In genomic region chr7:128476402-128477335, GRCh38 we compare ENCODE assay signal across 8 cellular contexts. TPM values are rescaled to one million over a fixed set of nuclear protein-coding genes. Genes with fewer than 3 reads are reported as not detected.
DNase-seq lines count a peak whose midpoint lies in the region; TF ChIP-seq lines count a peak whose summit lies in the region.
"Not testable (repeated sequence)": the region's sequence is repeated elsewhere in the genome, so short reads cannot be mapped to it uniquely, and the experiment has no call there.

TSS of gene METTL2B (plus strand) at chr7:128476748. CDS start at chr7:128476766, 18 bp downstream.

- H3K27ac ChIP-seq in neural cell (ENCODE audit: low read length) (peak within 1 kb of the TSS; percentile 83), stomach smooth muscle (ENCODE audit: low read length) (peak within 1 kb of the TSS; percentile 78)

- not testable (repeated sequence) for H3K9me2 ChIP-seq in Loucy (replicated peaks; ENCODE audit: low read depth, low read length); neural cell (ENCODE audit: insufficient read depth, low read length)

- TF ChIP-seq CTCF in Loucy (conservative IDR thresholded peaks at IDR 0.05; ENCODE audit: low read length) (peak; percentile 42), neural cell (IDR thresholded peaks at IDR 0.05; ENCODE audit: poor library complexity, severe bottlenecking) (peak; percentile 73)

- peak; percentile 84 for TF ChIP-seq POLR2A in Raji (IDR thresholded peaks at IDR 0.05; ENCODE audit: insufficient read depth, low read depth, low read length)

- DNase-seq in H7 (peak; percentile 85), fibroblast of the conjunctiva (ENCODE audit: low read depth) (peak; percentile 78)
- DNase-seq in activated effector memory CD4-positive, alpha-beta T cell treated with Interleukin-2 at 50 U/mL for 16 hours, result peak; percentile 82

- H3F3A ChIP-seq in Loucy (ENCODE audit: low read depth); neural cell (ENCODE audit: insufficient read depth, low read length, poor library complexity, severe bottlenecking): not testable (repeated sequence)

- peak within 1 kb of the TSS; percentile 63 for H3K9ac ChIP-seq in ES-I3 (ENCODE audit: low read depth, low read length)
- H3K9ac ChIP-seq in Loucy (ENCODE audit: low read depth, low read length, poor library complexity, severe bottlenecking), result peak within 1 kb of the TSS; percentile 91
- peak within 1 kb of the TSS; percentile 83 for H3K9ac ChIP-seq in neural cell (ENCODE audit: low read length)
- H3K9ac ChIP-seq in stomach smooth muscle (ENCODE audit: low read length in 2 of 2), result peak within 1 kb of the TSS; percentile 83 to 87

- not testable (repeated sequence) for H3K27me3 ChIP-seq in H7 (ENCODE audit: control insufficient read depth, insufficient read depth, low read length); Loucy (ENCODE audit: insufficient read depth, low read length, poor library complexity, severe bottlenecking); neural cell (ENCODE audit: insufficient read depth, low read depth, low read length); stomach smooth muscle (ENCODE audit: control insufficient read depth in 1 of 2, insufficient read depth in 2 of 2, low read length in 2 of 2)

- H3K79me2 ChIP-seq in Loucy (ENCODE audit: insufficient read depth, low read length), result peaks cover 27% of the 10 kb centered on the region
- not testable (repeated sequence) for H3K79me2 ChIP-seq in neural cell (replicated peaks; ENCODE audit: insufficient read depth, low read length)

- H4K20me1 ChIP-seq in Loucy (ENCODE audit: insufficient read depth, low read length, poor library complexity, severe bottlenecking), result peaks cover 11% of the 10 kb centered on the region
- H4K20me1 ChIP-seq in neural cell (ENCODE audit: insufficient read depth), result not testable (repeated sequence)

- H3K4me2 ChIP-seq in Loucy (ENCODE audit: low read depth, low read length, poor library complexity, severe bottlenecking) (peak within 1 kb of the TSS; percentile 88), neural cell (ENCODE audit: low read length) (peak within 1 kb of the TSS; percentile 86)

- peak within 1 kb of the TSS; percentile 76 for H3K4me3 ChIP-seq in H7 (ENCODE audit: insufficient read depth, low read depth, low read length)
- H3K4me3 ChIP-seq in Loucy (ENCODE audit: low read length, poor library complexity, severe bottlenecking), result peak within 1 kb of the TSS; percentile 75
- peak within 1 kb of the TSS; percentile 71 for H3K4me3 ChIP-seq in neural cell (ENCODE audit: low read length)
- H3K4me3 ChIP-seq in stomach smooth muscle (ENCODE audit: low read length in 2 of 2), result peak within 1 kb of the TSS; percentile 75 to 81

- not testable (repeated sequence) for TF ChIP-seq EP300 in neural cell (conservative IDR thresholded peaks at IDR 0.05; ENCODE audit: poor library complexity, severe bottlenecking)

- H3K36me3 ChIP-seq in ES-I3 (ENCODE audit: insufficient read depth, low read length); H7 (replicated peaks; ENCODE audit: control insufficient read depth, insufficient read depth, low read length); Loucy (ENCODE audit: insufficient read depth, low read length); neural cell (ENCODE audit: insufficient read depth, low read length); stomach smooth muscle (ENCODE audit: control insufficient read depth in 2 of 2, insufficient read depth in 2 of 2, low read length in 2 of 2): not testable (repeated sequence)

- not testable (repeated sequence) for TF ChIP-seq RAD21 in neural cell (conservative IDR thresholded peaks at IDR 0.05)

- peak within 1 kb of the TSS; percentile 92 for H2AFZ ChIP-seq in Loucy (ENCODE audit: low read length)
- peak within 1 kb of the TSS; percentile 80 for H2AFZ ChIP-seq in neural cell (ENCODE audit: low read depth, low read length)

- H3K9me3 ChIP-seq in ES-I3 (ENCODE audit: control insufficient read depth, insufficient read depth, low read length); Loucy (ENCODE audit: insufficient read depth, low read depth, low read length); neural cell (ENCODE audit: low read length); stomach smooth muscle (ENCODE audit: control insufficient read depth in 2 of 2, low read length in 2 of 2): not testable (repeated sequence)

- H3K4me1 ChIP-seq in ES-I3 (ENCODE audit: insufficient read depth, low read length); Loucy (ENCODE audit: insufficient read depth, low read length, poor library complexity, severe bottlenecking); stomach smooth muscle (ENCODE audit: control insufficient read depth, insufficient read depth, low read length): not testable (repeated sequence)

TF ChIP-seq in neural cell, 6 proteins besides CTCF, POLR2A, EP300 and RAD21:
- TF ChIP-seq TAF1 (IDR thresholded peaks at IDR 0.05; ENCODE audit: low read depth) (peak; percentile 81), REST (IDR thresholded peaks at IDR 0.05; ENCODE audit: borderline replicate concordance) (peak; percentile 81), POLR2AphosphoS5 (IDR thresholded peaks at IDR 0.05) (peak; percentile 91), MXI1 (conservative IDR thresholded peaks at IDR 0.05; ENCODE audit: poor library complexity, severe bottlenecking) (peak; percentile 87)

RNA-seq across cellular contexts. Expression of gene METTL2B, which starts in this region (rescaled TPM):
- total RNA-seq in H7 (2014; rRNA removed; shearing (Covaris generic)), result 39.5 TPM in 2 replicates
- 43.0 and 45.5 TPM in 2 replicates for polyA plus RNA-seq in neural cell
- 65.2 and 81.1 TPM in 2 replicates for polyA minus RNA-seq in neural cell

Comparison
In these comparisons a context has a peak if more than half of its experiments do, and no peak if none do; other contexts are left out.
1. Peak in every context shown above with its lines: DNase-seq, H3K4me3 ChIP-seq and H3K27ac ChIP-seq.